12 cellular contexts compared by ENCODE assay signal in genomic region chr1:223776826-223777454, GRCh38.
A peak's percentile ranks its signal among the peaks of the same experiment; 100 is the strongest.
DNase-seq lines count a peak whose midpoint lies in the region; ATAC-seq and TF ChIP-seq lines count a peak whose summit lies in the region.
"Had no signal": no experiment of that assay in that cellular context is flagged by ENCODE, and none has a peak within 500 bp of the region (broad histone marks: within the 10 kb centered on the region; RNA-seq: fewer than 3 reads in every experiment).

No MANE protein-coding gene starts in this region.

- no peaks in the 10 kb centered on the region for H3K27me3 ChIP-seq in right cardiac atrium (ENCODE audit: control insufficient read depth, insufficient read depth)
- H3K27me3 ChIP-seq in psoas muscle (ENCODE audit: insufficient read depth in 3 of 3, low read length in 2 of 3) = no peaks in the 10 kb centered on the region
- H3K27me3 ChIP-seq: MG63 had no signal

- ATAC-seq in right cardiac atrium = no peak
- no peak for ATAC-seq in stimulated activated naive B cell treated with anti-CD40 and anti-IgM and Interleukin-4, amounts not matched to agents 10 μg/mL and 1 μg/mL and 100 μg/mL, for 72 hours (replicated peaks)
- ATAC-seq in left colon = no peak
- ATAC-seq in psoas muscle = no peak

- no peak overlapping the region for H3K4me3 Mint-ChIP-seq in activated naive CD4-positive, alpha-beta T cell treated with anti-CD3 and anti-CD28 coated beads, Interleukin-2, amount 10 ng/mL, durations not matched to agents 7 days and 5 days
- no peak overlapping the region for H3K4me3 Mint-ChIP-seq in activated CD4-positive, alpha-beta memory T cell treated with anti-CD3 and anti-CD28 coated beads, Interleukin-2, amount 10 ng/mL, durations not matched to agents 7 days and 5 days
- H3K4me3 Mint-ChIP-seq in stimulated activated naive B cell treated with anti-CD40 and anti-IgM and Interleukin-4, amounts not matched to agents 10 μg/mL and 1 μg/mL and 100 μg/mL, for 72 hours = no peak overlapping the region

- no peak for DNase-seq in activated naive CD4-positive, alpha-beta T cell treated with anti-CD3 and anti-CD28 coated beads, Interleukin-2, amount 10 ng/mL, durations not matched to agents 7 days and 5 days
- DNase-seq in activated naive CD4-positive, alpha-beta T cell treated with anti-CD3 and anti-CD28 coated beads, Interleukin-2, amount 50 U/mL, for 16 hours = no peak
- DNase-seq in activated CD4-positive, alpha-beta memory T cell treated with anti-CD3 and anti-CD28 coated beads, Interleukin-2, amount 10 ng/mL, durations not matched to agents 7 days and 5 days = no peak
- DNase-seq in right cardiac atrium = no peak
- DNase-seq in stimulated activated naive B cell treated with anti-CD40 and anti-IgM and Interleukin-4, amounts not matched to agents 10 μg/mL and 1 μg/mL and 100 μg/mL, for 72 hours = no peak
- no peak for DNase-seq in left colon
- no peak for DNase-seq in psoas muscle
- DNase-seq in NCI-H2227 treated with DMSO at 0.1 percent for 48 hours (lab: John Stamatoyannopoulos, UW) = no peak
- DNase-seq: activated CD8-positive, alpha-beta memory T cell treated with anti-CD3 and anti-CD28 coated beads, Interleukin-2, amount 50 U/mL, for 4 hours; MG63; NCI-H2171 treated with DMSO at 0.1 percent for 48 hours had no signal

- peaks cover 28% of the 10 kb centered on the region for H3K4me1 Mint-ChIP-seq in activated naive CD4-positive, alpha-beta T cell treated with anti-CD3 and anti-CD28 coated beads, Interleukin-2, amount 10 ng/mL, durations not matched to agents 7 days and 5 days
- H3K4me1 Mint-ChIP-seq in activated CD4-positive, alpha-beta memory T cell treated with anti-CD3 and anti-CD28 coated beads, Interleukin-2, amount 10 ng/mL, durations not matched to agents 7 days and 5 days = peaks cover 35% of the 10 kb centered on the region
- peaks cover 20 to 29% of the 10 kb centered on the region in 2 donors for H3K4me1 Mint-ChIP-seq in stimulated activated naive B cell treated with anti-CD40 and anti-IgM and Interleukin-4, amounts not matched to agents 10 μg/mL and 1 μg/mL and 100 μg/mL, for 72 hours

- peak overlapping the region; percentile 88 for H3K27ac ChIP-seq in right cardiac atrium (ENCODE audit: low read length)
- H3K27ac ChIP-seq in psoas muscle = no peak overlapping the region
- H3K27ac ChIP-seq: HL-60 had no signal

- POLR2A ChIA-PET in activated CD4-positive, alpha-beta memory T cell treated with anti-CD3 and anti-CD28 coated beads, Interleukin-2, amount 10 ng/mL, durations not matched to agents 7 days and 5 days (lab: Charles Lee) = interaction anchor here (1.1 to 1.5 kb wide), 4 partner anchors 13 to 48 kb away, joined by 3 to 4 read pairs (median 3); no protein-coding TSS in a partner anchor

- CTCF ChIA-PET in activated naive CD4-positive, alpha-beta T cell treated with anti-CD3 and anti-CD28 coated beads, Interleukin-2, amount 10 ng/mL, durations not matched to agents 7 days and 5 days (lab: Charles Lee) = interaction anchor here (3.0 kb wide), 1 partner anchor 28 kb away, joined by 10 read pairs; no protein-coding TSS in a partner anchor
- CTCF ChIA-PET in activated CD4-positive, alpha-beta memory T cell treated with anti-CD3 and anti-CD28 coated beads, Interleukin-2, amount 10 ng/mL, durations not matched to agents 7 days and 5 days (lab: Charles Lee) = interaction anchor here (0.7 kb wide), 1 partner anchor 80 kb away, joined by 3 read pairs; no protein-coding TSS in a partner anchor

- H3K4me3 ChIP-seq in right cardiac atrium (ENCODE audit: low read length) = no peak overlapping the region
- H3K4me3 ChIP-seq in psoas muscle = no peak overlapping the region
- H3K4me3 ChIP-seq: MG63 had no signal

- H3K36me3 ChIP-seq in psoas muscle (ENCODE audit: insufficient read depth in 1 of 2, low read depth in 1 of 2) = peaks cover 6 to 99% of the 10 kb centered on the region in 2 donors

- H3K9me3 ChIP-seq in right cardiac atrium (ENCODE audit: control insufficient read depth, low read length) (no peaks in the 10 kb centered on the region), psoas muscle (no peaks in the 10 kb centered on the region)
- H3K9me3 ChIP-seq: MG63 had no signal

- no peak for TF ChIP-seq CTCF in psoas muscle (IDR thresholded peaks at IDR 0.05)

- H3K9me3 Mint-ChIP-seq in activated naive CD4-positive, alpha-beta T cell treated with anti-CD3 and anti-CD28 coated beads, Interleukin-2, amount 10 ng/mL, durations not matched to agents 7 days and 5 days = no peaks in the 10 kb centered on the region
- H3K9me3 Mint-ChIP-seq in activated CD4-positive, alpha-beta memory T cell treated with anti-CD3 and anti-CD28 coated beads, Interleukin-2, amount 10 ng/mL, durations not matched to agents 7 days and 5 days = no peaks in the 10 kb centered on the region
- no peaks in the 10 kb centered on the region for H3K9me3 Mint-ChIP-seq in stimulated activated naive B cell treated with anti-CD40 and anti-IgM and Interleukin-4, amounts not matched to agents 10 μg/mL and 1 μg/mL and 100 μg/mL, for 72 hours

- intact Hi-C loops in right cardiac atrium (cut with DNase I) (no loop called here), left colon (cut with DNase I, micrococcal nuclease) (no loop called here), psoas muscle (cut with DNase I) (no loop called here)

- H3K27ac Mint-ChIP-seq in activated naive CD4-positive, alpha-beta T cell treated with anti-CD3 and anti-CD28 coated beads, Interleukin-2, amount 10 ng/mL, durations not matched to agents 7 days and 5 days = peak overlapping the region; percentile 74
- peak overlapping the region; percentile 9 for H3K27ac Mint-ChIP-seq in activated CD4-positive, alpha-beta memory T cell treated with anti-CD3 and anti-CD28 coated beads, Interleukin-2, amount 10 ng/mL, durations not matched to agents 7 days and 5 days
- H3K27ac Mint-ChIP-seq in stimulated activated naive B cell treated with anti-CD40 and anti-IgM and Interleukin-4, amounts not matched to agents 10 μg/mL and 1 μg/mL and 100 μg/mL, for 72 hours = peak overlapping the region; percentile 20

- H3K4me1 ChIP-seq in right cardiac atrium (ENCODE audit: control insufficient read depth, insufficient read depth, low read length) (peaks cover 7% of the 10 kb centered on the region), psoas muscle (no peaks in the 10 kb centered on the region)

- H3K27me3 Mint-ChIP-seq in activated naive CD4-positive, alpha-beta T cell treated with anti-CD3 and anti-CD28 coated beads, Interleukin-2, amount 10 ng/mL, durations not matched to agents 7 days and 5 days = no peaks in the 10 kb centered on the region
- no peaks in the 10 kb centered on the region for H3K27me3 Mint-ChIP-seq in activated CD4-positive, alpha-beta memory T cell treated with anti-CD3 and anti-CD28 coated beads, Interleukin-2, amount 10 ng/mL, durations not matched to agents 7 days and 5 days
- H3K27me3 Mint-ChIP-seq in stimulated activated naive B cell treated with anti-CD40 and anti-IgM and Interleukin-4, amounts not matched to agents 10 μg/mL and 1 μg/mL and 100 μg/mL, for 72 hours = no peaks in the 10 kb centered on the region

- peaks cover 59% of the 10 kb centered on the region for H3K36me3 Mint-ChIP-seq in activated naive CD4-positive, alpha-beta T cell treated with anti-CD3 and anti-CD28 coated beads, Interleukin-2, amount 10 ng/mL, durations not matched to agents 7 days and 5 days
- H3K36me3 Mint-ChIP-seq in activated CD4-positive, alpha-beta memory T cell treated with anti-CD3 and anti-CD28 coated beads, Interleukin-2, amount 10 ng/mL, durations not matched to agents 7 days and 5 days (ENCODE audit: low read depth) = peaks cover 63% of the 10 kb centered on the region
- H3K36me3 Mint-ChIP-seq in stimulated activated naive B cell treated with anti-CD40 and anti-IgM and Interleukin-4, amounts not matched to agents 10 μg/mL and 1 μg/mL and 100 μg/mL, for 72 hours = peaks cover 37 to 49% of the 10 kb centered on the region in 2 donors

- WGBS in right cardiac atrium = 55% methylated on average over 10 of the region's 10 CpGs
- WGBS in psoas muscle, 3 donors = 88 to 90% (median 88%) methylated on average over 10 of the region's 10 CpGs

Comparison
In these comparisons a context has a peak if more than half of its experiments do, and no peak if none do; other contexts are left out.
1. H3K27ac Mint-ChIP-seq: peak in every context shown above with its lines; median percentile 74 in activated naive CD4-positive, alpha-beta T cell treated with anti-CD3 and anti-CD28 coated beads, Interleukin-2, amount 10 ng/mL, durations not matched to agents 7 days and 5 days; 20 in stimulated activated naive B cell treated with anti-CD40 and anti-IgM and Interleukin-4, amounts not matched to agents 10 μg/mL and 1 μg/mL and 100 μg/mL, for 72 hours; 9 in activated CD4-positive, alpha-beta memory T cell treated with anti-CD3 and anti-CD28 coated beads, Interleukin-2, amount 10 ng/mL, durations not matched to agents 7 days and 5 days.